Comparison of ENCODE assay signal across 16 cellular contexts in the genomic region with DNA sequence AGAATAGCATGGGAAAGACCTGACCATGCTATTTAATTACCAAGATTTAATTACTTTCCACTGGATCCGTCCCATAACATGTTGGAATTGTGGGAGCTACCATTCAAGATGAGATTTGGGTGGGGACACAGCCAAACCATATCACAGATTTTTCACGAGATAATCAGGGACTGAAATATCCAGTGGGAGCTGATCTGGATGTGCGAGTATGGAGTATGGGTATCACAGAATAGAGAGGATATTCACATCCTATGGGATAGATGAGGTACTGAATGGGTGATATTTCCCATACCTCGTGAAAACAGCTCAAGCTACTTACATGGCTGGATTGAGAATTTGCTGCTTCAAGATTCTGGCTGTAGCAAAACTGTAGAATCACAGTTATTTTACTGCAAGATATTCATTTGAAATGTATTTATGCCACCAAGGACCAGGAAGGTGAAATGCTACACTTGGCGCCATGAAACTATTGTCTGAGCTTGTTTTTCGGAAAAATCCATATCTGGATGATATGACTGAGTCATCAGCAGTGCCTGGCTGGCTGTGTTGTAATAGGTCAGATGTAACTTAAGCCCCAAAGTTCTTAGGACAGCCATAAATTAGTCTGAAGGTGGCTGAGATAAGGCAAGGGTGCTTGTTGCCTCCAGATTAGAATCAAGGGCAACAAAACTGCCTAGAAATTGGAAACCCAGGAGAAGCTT. TPM values are rescaled to one million over a fixed set of nuclear protein-coding genes. Genes with fewer than 3 reads are reported as not detected.
A peak's percentile ranks its signal among the peaks of the same experiment; 100 is the strongest.
DNase-seq lines count a peak whose midpoint lies in the region; ATAC-seq, FAIRE-seq and TF ChIP-seq lines count a peak whose summit lies in the region.
"Had no signal": no experiment of that assay in that cellular context is flagged by ENCODE, and none has a peak within 500 bp of the region (broad histone marks: within the 10 kb centered on the region; RNA-seq: fewer than 3 reads in every experiment).

No MANE protein-coding gene starts in this region.

- H3K4me3 ChIP-seq in Caco-2 (ENCODE audit: low read depth, low read length) (no peak overlapping the region), keratinocyte (ENCODE audit: control insufficient read depth in 2 of 3, extremely low read depth in 1 of 3, insufficient read depth in 2 of 3, low read depth in 1 of 3, low read length in 3 of 3) (no peak overlapping the region), left ventricle myocardium inferior (no peak overlapping the region)
- H3K4me3 ChIP-seq: right atrium auricular region, thoracic aorta had no signal

- TF ChIP-seq CTCF in Caco-2 (IDR thresholded peaks at IDR 0.05; ENCODE audit: insufficient read depth in 1 of 2, low read depth in 1 of 2, low read length in 1 of 2, severe bottlenecking in 1 of 2, unreplicated experiment in 1 of 2) (no peak), keratinocyte (optimal IDR thresholded peaks at IDR 0.05 in 1 of 3, IDR thresholded peaks at IDR 0.05 in 1 of 3, conservative IDR thresholded peaks at IDR 0.05 in 1 of 3; ENCODE audit: extremely low read depth in 1 of 3, insufficient read depth in 2 of 3, low read length in 3 of 3) (no peak), left ventricle myocardium inferior (IDR thresholded peaks at IDR 0.05; ENCODE audit: borderline replicate concordance) (no peak)

- H3K9ac ChIP-seq in keratinocyte (ENCODE audit: control insufficient read depth, extremely low read depth, insufficient read depth, low read length), result no peak overlapping the region

- DNase-seq in Caco-2 (peak; percentile 51 to 69), HPDE6-E6E7 (ENCODE audit: extremely low spot score) (peak; percentile 93), keratinocyte (ENCODE audit: low read depth, low spot score) (no peak), RKO (ENCODE audit: low spot score) (no peak), left ventricle myocardium inferior (no peak)
- DNase-seq in activated naive CD8-positive, alpha-beta T cell treated with anti-CD3 and anti-CD28 coated beads, Interleukin-2, amount 50 U/mL, for 24 hours, result no peak
- no peak for DNase-seq in stimulated activated naive B cell treated with anti-CD40 and anti-IgM and Interleukin-4, amounts not matched to agents 10 μg/mL and 1 μg/mL and 100 μg/mL, for 72 hours
- DNase-seq: COR-L47, NCI-H1048, NCI-H345, RPMI8226 had no signal

- H3K9me1 ChIP-seq in keratinocyte (ENCODE audit: control insufficient read depth, extremely low read depth, insufficient read depth, low read length), result no peaks in the 10 kb centered on the region

- H3K27ac Mint-ChIP-seq in Caco-2 (ENCODE audit: unreplicated experiment), result no peak overlapping the region
- H3K27ac Mint-ChIP-seq in activated naive CD8-positive, alpha-beta T cell treated with anti-CD3 and anti-CD28 coated beads, Interleukin-2, amount 50 U/mL, for 24 hours, result peak overlapping the region; percentile 36
- H3K27ac Mint-ChIP-seq in stimulated activated naive B cell treated with anti-CD40 and anti-IgM and Interleukin-4, amounts not matched to agents 10 μg/mL and 1 μg/mL and 100 μg/mL, for 72 hours, result no peak overlapping the region

- H3K79me2 ChIP-seq in keratinocyte (ENCODE audit: control insufficient read depth, insufficient read depth, low read length), result no peaks in the 10 kb centered on the region

- H3K9me3 ChIP-seq in Caco-2, result peaks cover 6% of the 10 kb centered on the region; the same call in 1 of the 2 replicates
- no peaks in the 10 kb centered on the region for H3K9me3 ChIP-seq in keratinocyte (ENCODE audit: control insufficient read depth, low read depth, low read length)
- H3K9me3 ChIP-seq in left ventricle myocardium inferior (replicated peaks), result no peaks in the 10 kb centered on the region
- H3K9me3 ChIP-seq: right atrium auricular region, thoracic aorta had no signal

- no peaks in the 10 kb centered on the region for H3K27me3 ChIP-seq in Caco-2 (replicated peaks; ENCODE audit: control insufficient read depth, insufficient read depth, low read length)
- no peaks in the 10 kb centered on the region for H3K27me3 ChIP-seq in keratinocyte (ENCODE audit: control insufficient read depth, extremely low read depth, insufficient read depth, low read length)
- no peaks in the 10 kb centered on the region for H3K27me3 ChIP-seq in left ventricle myocardium inferior (ENCODE audit: low read depth)
- H3K27me3 ChIP-seq: right atrium auricular region had no signal

- H3K4me3 Mint-ChIP-seq in Caco-2 (ENCODE audit: unreplicated experiment), result no peak overlapping the region
- no peak overlapping the region for H3K4me3 Mint-ChIP-seq in activated naive CD8-positive, alpha-beta T cell treated with anti-CD3 and anti-CD28 coated beads, Interleukin-2, amount 50 U/mL, for 24 hours
- H3K4me3 Mint-ChIP-seq in stimulated activated naive B cell treated with anti-CD40 and anti-IgM and Interleukin-4, amounts not matched to agents 10 μg/mL and 1 μg/mL and 100 μg/mL, for 72 hours, result no peak overlapping the region

- FAIRE-seq in keratinocyte (lab: Jason Lieb, UNC), result peak; percentile 41

- no peaks in the 10 kb centered on the region for H4K20me1 ChIP-seq in keratinocyte (ENCODE audit: control insufficient read depth, extremely low read depth, insufficient read depth, low read length)

- peaks cover 32% of the 10 kb centered on the region for H3K4me1 Mint-ChIP-seq in Caco-2 (ENCODE audit: low read depth, unreplicated experiment)
- peaks cover 65% of the 10 kb centered on the region for H3K4me1 Mint-ChIP-seq in activated naive CD8-positive, alpha-beta T cell treated with anti-CD3 and anti-CD28 coated beads, Interleukin-2, amount 50 U/mL, for 24 hours
- H3K4me1 Mint-ChIP-seq in stimulated activated naive B cell treated with anti-CD40 and anti-IgM and Interleukin-4, amounts not matched to agents 10 μg/mL and 1 μg/mL and 100 μg/mL, for 72 hours, result peaks cover 17 to 31% of the 10 kb centered on the region in 2 donors

- ATAC-seq in activated naive CD8-positive, alpha-beta T cell treated with anti-CD3 and anti-CD28 coated beads, Interleukin-2, amount 50 U/mL, for 24 hours, result no peak
- no peak for ATAC-seq in HG03439 (IDR thresholded peaks at IDR 0.05; ENCODE audit: unreplicated experiment)
- no peak for ATAC-seq in stimulated activated naive B cell treated with anti-CD40 and anti-IgM and Interleukin-4, amounts not matched to agents 10 μg/mL and 1 μg/mL and 100 μg/mL, for 72 hours (replicated peaks)

- no peaks in the 10 kb centered on the region for H3K27me3 Mint-ChIP-seq in Caco-2 (ENCODE audit: insufficient read depth, unreplicated experiment)
- H3K27me3 Mint-ChIP-seq in activated naive CD8-positive, alpha-beta T cell treated with anti-CD3 and anti-CD28 coated beads, Interleukin-2, amount 50 U/mL, for 24 hours, result no peaks in the 10 kb centered on the region
- no peaks in the 10 kb centered on the region for H3K27me3 Mint-ChIP-seq in stimulated activated naive B cell treated with anti-CD40 and anti-IgM and Interleukin-4, amounts not matched to agents 10 μg/mL and 1 μg/mL and 100 μg/mL, for 72 hours

- H3K4me1 ChIP-seq in Caco-2 (peaks cover 30% of the 10 kb centered on the region), keratinocyte (ENCODE audit: control insufficient read depth, extremely low read depth, insufficient read depth, low read length) (peaks cover 25% of the 10 kb centered on the region), left ventricle myocardium inferior (no peaks in the 10 kb centered on the region)
- H3K4me1 ChIP-seq: right atrium auricular region had no signal

- CTCF ChIA-PET in Caco-2 (lab: Charles Lee), result interaction anchor here (0.8 to 2.7 kb wide), 4 partner anchors 27 to 222 kb away, joined by 3 to 18 read pairs (median 3); no protein-coding TSS in a partner anchor

- intact Hi-C loops in Caco-2 (cut with micrococcal nuclease; ENCODE audit: unreplicated experiment) (no loop called here), left ventricle myocardium inferior (cut with micrococcal nuclease) (no loop called here)

- no TSS peak for BruUV-seq in Caco-2 (replicated peaks; lab: Mats Ljungman, UMichigan)

- no peak overlapping the region for H3K4me2 ChIP-seq in keratinocyte (ENCODE audit: control insufficient read depth, extremely low read depth, insufficient read depth, low read depth, low read length)

- no peak overlapping the region for H2AFZ ChIP-seq in keratinocyte (ENCODE audit: control insufficient read depth, low read length)

- no peak overlapping the region for H3K27ac ChIP-seq in keratinocyte (ENCODE audit: control insufficient read depth, insufficient read depth, low read length)
- no peak overlapping the region for H3K27ac ChIP-seq in left ventricle myocardium inferior (replicated peaks)
- H3K27ac ChIP-seq: HL-60, right atrium auricular region, thoracic aorta had no signal

- dilution Hi-C loops in keratinocyte (cut with MboI; ENCODE audit: extremely low pct_ligation_motif_present, low sequenced_read_pairs), result no loop called here

- H3K36me3 ChIP-seq in Caco-2 (ENCODE audit: control insufficient read depth, insufficient read depth, low read length) (peaks cover 2% of the 10 kb centered on the region; the same call in 1 of the 2 replicates), keratinocyte (ENCODE audit: control insufficient read depth in 2 of 2, extremely low read depth in 1 of 2, insufficient read depth in 2 of 2, low read length in 2 of 2) (peaks cover 11% of the 10 kb centered on the region in 2 experiments), left ventricle myocardium inferior (peaks cover 19% of the 10 kb centered on the region)

- H3K36me3 Mint-ChIP-seq in Caco-2 (ENCODE audit: insufficient read depth, unreplicated experiment), result peaks cover 24% of the 10 kb centered on the region
- H3K36me3 Mint-ChIP-seq in activated naive CD8-positive, alpha-beta T cell treated with anti-CD3 and anti-CD28 coated beads, Interleukin-2, amount 50 U/mL, for 24 hours (ENCODE audit: low read depth), result peaks cover 73% of the 10 kb centered on the region
- H3K36me3 Mint-ChIP-seq in stimulated activated naive B cell treated with anti-CD40 and anti-IgM and Interleukin-4, amounts not matched to agents 10 μg/mL and 1 μg/mL and 100 μg/mL, for 72 hours, result peaks cover 35 to 51% of the 10 kb centered on the region in 2 donors

- H3K9me3 Mint-ChIP-seq in Caco-2 (ENCODE audit: unreplicated experiment), result peaks cover 13% of the 10 kb centered on the region
- H3K9me3 Mint-ChIP-seq in activated naive CD8-positive, alpha-beta T cell treated with anti-CD3 and anti-CD28 coated beads, Interleukin-2, amount 50 U/mL, for 24 hours, result no peaks in the 10 kb centered on the region
- no peaks in the 10 kb centered on the region for H3K9me3 Mint-ChIP-seq in stimulated activated naive B cell treated with anti-CD40 and anti-IgM and Interleukin-4, amounts not matched to agents 10 μg/mL and 1 μg/mL and 100 μg/mL, for 72 hours

- POLR2A ChIA-PET in Caco-2 (lab: Charles Lee), result interaction anchor here (0.6 kb wide), 2 partner anchors 186 to 1853 kb away, joined by 3 read pairs; partner anchors contain the start of gene YWHAB

RNA-seq across cellular contexts. Expression of gene KCNS1, which starts 29.8 kb away (rescaled TPM):
- total RNA-seq in Caco-2 (2022) (0.09 TPM in 1 of 2 replicates, not detected in the other), left ventricle myocardium inferior (0.14 TPM)
- 1.1 to 2.5 TPM (median 1.5 TPM) in 3 replicates for polyA plus RNA-seq in keratinocyte
- polyA plus RNA-seq in keratinocyte (2011; ENCODE audit: low read depth), result 0.05 TPM
- 0.64 and 0.68 TPM in 2 replicates for polyA plus RNA-seq in keratinocyte (2011; cell fraction: cytosol; rRNA removed)
- 1.5 and 1.7 TPM in 2 replicates for polyA plus RNA-seq in keratinocyte (2011; cell fraction: nucleus; rRNA removed)
- polyA plus RNA-seq in keratinocyte (2012; ENCODE audit: low replicate concordance), result 0.18 and 2.2 TPM in 2 replicates
- polyA minus RNA-seq in keratinocyte, result 1.9 to 2.8 TPM (median 2.2 TPM) in 3 replicates
- 1.3 TPM for polyA minus RNA-seq in keratinocyte (2011; cell fraction: cytosol; rRNA and poly(A)+ RNA removed)
- polyA minus RNA-seq in keratinocyte (2011; cell fraction: nucleus; rRNA and poly(A)+ RNA removed), result 1.6 and 2.4 TPM in 2 replicates
- total RNA-seq: thoracic aorta had no signal

RNA-seq across cellular contexts. Expression of gene WFDC5, which starts 43.9 kb away (rescaled TPM):
- not detected in 2 replicates for total RNA-seq in Caco-2 (2022)
- 2.4 to 11.7 TPM (median 5.1 TPM) in 3 replicates for polyA plus RNA-seq in keratinocyte
- polyA plus RNA-seq in keratinocyte (2011; ENCODE audit: low read depth), result 18.6 TPM
- polyA plus RNA-seq in keratinocyte (2011; cell fraction: cytosol; rRNA removed), result 3.6 and 3.8 TPM in 2 replicates
- 4.4 and 5.5 TPM in 2 replicates for polyA plus RNA-seq in keratinocyte (2011; cell fraction: nucleus; rRNA removed)
- 2.6 and 106 TPM in 2 replicates for polyA plus RNA-seq in keratinocyte (2012; ENCODE audit: low replicate concordance)
- 0.96 to 6.7 TPM (median 1.8 TPM) in 3 replicates for polyA minus RNA-seq in keratinocyte
- 2.7 TPM for polyA minus RNA-seq in keratinocyte (2011; cell fraction: cytosol; rRNA and poly(A)+ RNA removed)
- 0.62 and 1.3 TPM in 2 replicates for polyA minus RNA-seq in keratinocyte (2011; cell fraction: nucleus; rRNA and poly(A)+ RNA removed)
- total RNA-seq in left ventricle myocardium inferior, result not detected
- total RNA-seq: epithelial cell of proximal tubule, right atrium auricular region, thoracic aorta had no signal

RNA-seq across cellular contexts. Expression of gene WFDC12, which starts 53.2 kb away (rescaled TPM):
- total RNA-seq in Caco-2 (2022) (not detected in 2 replicates), left ventricle myocardium inferior (not detected)
- polyA plus RNA-seq in keratinocyte, result 0.32 to 2.9 TPM (median 1.8 TPM) in 3 replicates
- 23.6 TPM for polyA plus RNA-seq in keratinocyte (2011; ENCODE audit: low read depth)
- polyA plus RNA-seq in keratinocyte (2011; cell fraction: cytosol; rRNA removed), result 0.47 and 3.5 TPM in 2 replicates
- 1.1 and 6.8 TPM in 2 replicates for polyA plus RNA-seq in keratinocyte (2011; cell fraction: nucleus; rRNA removed)
- 2.0 and 60.6 TPM in 2 replicates for polyA plus RNA-seq in keratinocyte (2012; ENCODE audit: low replicate concordance)
- 0.59 to 2.0 TPM in 2 of 3 replicates, not detected in the other for polyA minus RNA-seq in keratinocyte
- polyA minus RNA-seq in keratinocyte (2011; cell fraction: cytosol; rRNA and poly(A)+ RNA removed), result not detected
- 1.3 TPM in 1 of 2 replicates, not detected in the other for polyA minus RNA-seq in keratinocyte (2011; cell fraction: nucleus; rRNA and poly(A)+ RNA removed)
- total RNA-seq: epithelial cell of proximal tubule, right atrium auricular region, thoracic aorta had no signal

Comparison
In these comparisons a context has a peak if more than half of its experiments do, and no peak if none do; other contexts are left out.
1. DNase-seq: peak in Caco-2 (2 of 2) and HPDE6-E6E7 (single experiment); none in activated naive CD8-positive, alpha-beta T cell treated with anti-CD3 and anti-CD28 coated beads, Interleukin-2, amount 50 U/mL, for 24 hours (single experiment), keratinocyte (single experiment), RKO (single experiment), stimulated activated naive B cell treated with anti-CD40 and anti-IgM and Interleukin-4, amounts not matched to agents 10 μg/mL and 1 μg/mL and 100 μg/mL, for 72 hours (single experiment) and left ventricle myocardium inferior (single experiment).